In the genomic region with DNA sequence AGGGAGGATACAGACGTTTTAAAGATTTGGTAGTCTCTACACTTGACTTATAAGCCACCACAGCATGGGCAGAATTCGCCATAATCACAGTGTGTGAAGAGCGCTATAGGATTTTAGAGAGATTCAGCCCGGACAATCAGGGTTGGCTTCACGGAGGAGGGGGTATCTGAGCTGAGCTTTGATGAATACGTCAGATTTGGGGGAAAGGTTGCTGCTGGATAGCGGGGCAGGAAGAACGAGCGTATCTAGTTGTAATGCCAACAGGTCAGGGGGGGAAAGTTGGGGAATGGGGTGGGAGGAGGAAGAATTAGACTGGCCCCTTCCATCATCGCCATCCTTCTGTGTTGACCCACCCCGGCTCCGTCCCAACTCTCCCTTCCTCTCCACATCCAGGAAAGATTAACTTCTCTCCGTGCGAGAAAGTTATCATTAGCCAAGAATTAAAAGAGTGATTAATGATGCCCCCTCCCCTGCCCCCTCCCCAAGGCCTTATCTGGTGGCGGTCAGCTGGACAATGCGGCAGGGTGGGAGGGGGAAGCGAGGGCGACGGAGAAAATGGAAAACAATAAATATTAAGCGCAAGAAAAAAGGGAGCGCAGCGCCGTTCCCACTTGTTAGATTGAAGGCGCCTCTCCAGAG, we compare ENCODE assay signal across 14 cellular contexts. TPM values are rescaled to one million over a fixed set of nuclear protein-coding genes. Genes with fewer than 3 reads are reported as not detected.
DNase-seq lines count a peak whose midpoint lies in the region; ATAC-seq and TF ChIP-seq lines count a peak whose summit lies in the region.
"Had no signal": no experiment of that assay in that cellular context is flagged by ENCODE, and none has a peak within 500 bp of the region (broad histone marks: within the 10 kb centered on the region; RNA-seq: fewer than 3 reads in every experiment).

No MANE protein-coding gene starts in this region.

- peaks cover 0 to 12% (median 7%) of the 10 kb centered on the region in 3 donors for H3K4me1 ChIP-seq in esophagus squamous epithelium

- peak overlapping the region in 3 of 4 donors; percentile 15 to 55 (median 35) for H3K4me3 ChIP-seq in esophagus squamous epithelium
- H3K4me3 ChIP-seq: body of pancreas had no signal

- H3K36me3 Mint-ChIP-seq in neural crest cell (ENCODE audit: low read depth) = no peaks in the 10 kb centered on the region
- no peaks in the 10 kb centered on the region for H3K36me3 Mint-ChIP-seq in type B pancreatic cell
- H3K36me3 Mint-ChIP-seq in natural killer cell treated with Interleukin-12 subunit alpha and Interleukin-12 subunit beta and Interleukin-15 and Interleukin-18, amount 100 ng/mL, for 72 hours = peaks cover 15% of the 10 kb centered on the region

- DNase-seq in activated CD8-positive, alpha-beta memory T cell treated with anti-CD3 and anti-CD28 coated beads for 24 hours = peak; percentile 4
- DNase-seq in activated CD8-positive, alpha-beta memory T cell treated with anti-CD3 and anti-CD28 coated beads, Interleukin-2, amount 50 U/mL, for 48 hours = no peak
- DNase-seq in esophagus squamous epithelium (lab: John Stamatoyannopoulos, UW) (no peak), neural crest cell (ENCODE audit: low read depth, low spot score) (no peak), type B pancreatic cell (ENCODE audit: extremely low spot score, unreplicated experiment) (no peak), NCI-H2081 treated with DMSO at 0.1 percent for 48 hours (lab: John Stamatoyannopoulos, UW) (no peak)
- no peak for DNase-seq in natural killer cell treated with Interleukin-12 subunit alpha and Interleukin-12 subunit beta and Interleukin-15 and Interleukin-18, amount 100 ng/mL, for 72 hours (ENCODE audit: low spot score)
- DNase-seq: NCI-H2081 had no signal

- peaks cover 15% of the 10 kb centered on the region for H3K4me1 Mint-ChIP-seq in neural crest cell
- peaks cover 6% of the 10 kb centered on the region for H3K4me1 Mint-ChIP-seq in type B pancreatic cell (ENCODE audit: unreplicated experiment)
- peaks cover 3 to 4% of the 10 kb centered on the region in 2 donors for H3K4me1 Mint-ChIP-seq in natural killer cell treated with Interleukin-12 subunit alpha and Interleukin-12 subunit beta and Interleukin-15 and Interleukin-18, amount 100 ng/mL, for 72 hours (ENCODE audit: low read depth in 2 of 2)

- TF ChIP-seq POLR2A in esophagus squamous epithelium (IDR thresholded peaks at IDR 0.05) = no peak

- intact Hi-C loops in esophagus squamous epithelium (cut with DNase I) = no loop called here

- H3K36me3 ChIP-seq in esophagus squamous epithelium = no peaks in the 10 kb centered on the region

- H3K27me3 Mint-ChIP-seq in neural crest cell (ENCODE audit: low read depth) (peaks cover 91% of the 10 kb centered on the region), type B pancreatic cell (peaks cover 88% of the 10 kb centered on the region)
- H3K27me3 Mint-ChIP-seq in natural killer cell treated with Interleukin-12 subunit alpha and Interleukin-12 subunit beta and Interleukin-15 and Interleukin-18, amount 100 ng/mL, for 72 hours = peaks cover 53 to 82% of the 10 kb centered on the region in 2 donors

- no peak overlapping the region for H3K27ac ChIP-seq in esophagus squamous epithelium
- H3K27ac ChIP-seq: body of pancreas, epithelial cell of prostate had no signal

- TF ChIP-seq CTCF in esophagus squamous epithelium (IDR thresholded peaks at IDR 0.05) (no peak), neural crest cell (conservative IDR thresholded peaks at IDR 0.05) (no peak), type B pancreatic cell (conservative IDR thresholded peaks at IDR 0.05) (no peak)

- no peaks in the 10 kb centered on the region for H3K9me3 Mint-ChIP-seq in neural crest cell
- H3K9me3 Mint-ChIP-seq in type B pancreatic cell = no peaks in the 10 kb centered on the region
- H3K9me3 Mint-ChIP-seq in natural killer cell treated with Interleukin-12 subunit alpha and Interleukin-12 subunit beta and Interleukin-15 and Interleukin-18, amount 100 ng/mL, for 72 hours = no peaks in the 10 kb centered on the region

- peaks cover 0 to 92% (median 0%) of the 10 kb centered on the region in 4 donors for H3K27me3 ChIP-seq in esophagus squamous epithelium

- peak overlapping the region; percentile 86 for H3K4me3 Mint-ChIP-seq in neural crest cell
- peak overlapping the region; percentile 81 for H3K4me3 Mint-ChIP-seq in type B pancreatic cell
- H3K4me3 Mint-ChIP-seq in natural killer cell treated with Interleukin-12 subunit alpha and Interleukin-12 subunit beta and Interleukin-15 and Interleukin-18, amount 100 ng/mL, for 72 hours = no peak overlapping the region
- H3K4me3 Mint-ChIP-seq: activated T-helper 1 cell treated with anti-CD3 and anti-CD28 coated beads, Interleukin-12 subunit alpha, Interleukin-12 subunit beta, Interleukin-2, Interleukin-4 antibody, amounts not matched to agents 30 ng/mL and 10 ng/mL and 1 ng/mL, durations not matched to agents 14 hours and 24 hours and 36 hours; stimulated activated naive CD8-positive, alpha-beta T cell treated with anti-CD3 and anti-CD28 coated beads, Interleukin-15, Interleukin-2, amounts not matched to agents 100 ng/mL and 50 ng/mL, for 24 hours had no signal

- no peaks in the 10 kb centered on the region for H3K9me3 ChIP-seq in esophagus squamous epithelium
- H3K9me3 ChIP-seq: body of pancreas had no signal

- H3K27ac Mint-ChIP-seq in neural crest cell (ENCODE audit: unreplicated experiment) = peak overlapping the region; percentile 20
- H3K27ac Mint-ChIP-seq in type B pancreatic cell = peak overlapping the region; percentile 52
- H3K27ac Mint-ChIP-seq in natural killer cell treated with Interleukin-12 subunit alpha and Interleukin-12 subunit beta and Interleukin-15 and Interleukin-18, amount 100 ng/mL, for 72 hours = no peak overlapping the region
- H3K27ac Mint-ChIP-seq: activated T-helper 1 cell treated with anti-CD3 and anti-CD28 coated beads, Interleukin-12 subunit alpha, Interleukin-12 subunit beta, Interleukin-2, Interleukin-4 antibody, amounts not matched to agents 30 ng/mL and 10 ng/mL and 1 ng/mL, durations not matched to agents 14 hours and 24 hours and 36 hours; stimulated activated naive CD8-positive, alpha-beta T cell treated with anti-CD3 and anti-CD28 coated beads, Interleukin-15, Interleukin-2, amounts not matched to agents 100 ng/mL and 50 ng/mL, for 24 hours had no signal

- no peak for ATAC-seq in natural killer cell treated with Interleukin-12 subunit alpha and Interleukin-12 subunit beta and Interleukin-15 and Interleukin-18, amount 100 ng/mL, for 72 hours
- no peak for ATAC-seq in HG03469 (IDR thresholded peaks at IDR 0.05; ENCODE audit: unreplicated experiment)
- ATAC-seq: activated CD4-positive, CD25-positive, alpha-beta regulatory T cell treated with anti-CD3 and anti-CD28 coated beads, Interleukin-2, amount 50 U/mL, for 24 hours; body of pancreas had no signal

- 10% methylated on average over 21 to 24 of the region's 24 CpGs for WGBS in esophagus squamous epithelium, 2 donors

RNA-seq across cellular contexts. Expression of a gene that starts 13.5 kb away (rescaled TPM):
- total RNA-seq in esophagus squamous epithelium = 10 to 100 TPM; 20.1 to 40.8 (median 34.4) TPM
- 67.1 and 73.1 TPM in 2 replicates for total RNA-seq in neural crest cell
- total RNA-seq in type B pancreatic cell (ENCODE audit: low replicate concordance) = 46.8 and 57.0 TPM in 2 replicates
- total RNA-seq in natural killer cell treated with Interleukin-12 subunit alpha and Interleukin-12 subunit beta and Interleukin-15 and Interleukin-18, amount 100 ng/mL, for 72 hours = 10 to 100 TPM; 66.0 to 91.7 TPM

Comparison
In these comparisons a context has a peak if more than half of its experiments do, and no peak if none do; other contexts are left out.
1. H3K27ac Mint-ChIP-seq: peak in neural crest cell (single experiment) and type B pancreatic cell (single experiment); none in natural killer cell treated with Interleukin-12 subunit alpha and Interleukin-12 subunit beta and Interleukin-15 and Interleukin-18, amount 100 ng/mL, for 72 hours (0 of 2).